In genomic region chr16:87584271-87584670, GRCh38 we compare ENCODE assay signal across 1 cellular context.
TF ChIP-seq lines count a peak whose summit lies in the region.

No MANE protein-coding gene starts in this region.

TF ChIP-seq in H1, 55 proteins besides CTCF, POLR2A, EP300 and RAD21:
- TF ChIP-seq HDAC6 (IDR thresholded peaks at IDR 0.05; ENCODE audit: low read depth, low read length) (no peak), SUZ12 (IDR thresholded peaks at IDR 0.05; ENCODE audit: low read length) (no peak), PHF8 (conservative IDR thresholded peaks at IDR 0.05; ENCODE audit: low read depth, low read length) (no peak), USF2 (IDR thresholded peaks at IDR 0.05; ENCODE audit: low read length) (no peak), KDM5A (IDR thresholded peaks at IDR 0.05; ENCODE audit: low read length) (no peak), KDM1A (IDR thresholded peaks at IDR 0.05; ENCODE audit: borderline replicate concordance, low read length) (no peak), JUN (IDR thresholded peaks at IDR 0.05; ENCODE audit: low read depth, low read length) (no peak), BCL11A (IDR thresholded peaks at IDR 0.05; ENCODE audit: low read depth in 2 of 2, low read length in 2 of 2) (no peak)
- TF ChIP-seq, protein P1, sequence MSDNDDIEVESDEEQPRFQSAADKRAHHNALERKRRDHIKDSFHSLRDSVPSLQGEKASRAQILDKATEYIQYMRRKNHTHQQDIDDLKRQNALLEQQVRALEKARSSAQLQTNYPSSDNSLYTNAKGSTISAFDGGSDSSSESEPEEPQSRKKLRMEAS (IDR thresholded peaks at IDR 0.05): no peak
